ENCODE assay signal across 5 cellular contexts in genomic region chr10:80893256-80893655, GRCh38.
"Had no signal": no experiment of that assay in that cellular context is flagged by ENCODE, and none has a peak within 500 bp of the region (broad histone marks: within the 10 kb centered on the region; RNA-seq: fewer than 3 reads in every experiment).

No MANE protein-coding gene starts in this region.

- H3K27ac Mint-ChIP-seq: GM23338, H9 had no signal

- ATAC-seq: GM23338, K562 had no signal

- H3K9me3 Mint-ChIP-seq: GM23338, H9 had no signal

- H3K4me3 Mint-ChIP-seq: GM23338, H9 had no signal

- DNase-seq: H9, HCEC 1CT, IMR-90 had no signal

- H3K4me3 ChIP-seq: GM23338, K562 had no signal
